ENCODE assay signal across 11 cellular contexts in genomic region chr5:65126192-65126591, GRCh38.
DNase-seq lines count a peak whose midpoint lies in the region; ATAC-seq, FAIRE-seq and TF ChIP-seq lines count a peak whose summit lies in the region.
"Had no signal": no experiment of that assay in that cellular context is flagged by ENCODE, and none has a peak within 500 bp of the region (broad histone marks: within the 10 kb centered on the region; RNA-seq: fewer than 3 reads in every experiment).

No MANE protein-coding gene starts in this region.

- FAIRE-seq in HTR-8/SVneo (lab: Jason Lieb, UNC) = no peak

- TF ChIP-seq POLR2A in sigmoid colon (IDR thresholded peaks at IDR 0.05) = no peak

- H3K4me3 ChIP-seq in SJSA1 (no peak overlapping the region), fibroblast of pulmonary artery (replicated peaks; ENCODE audit: low read depth, low read length) (no peak overlapping the region), sigmoid colon (no peak overlapping the region)

- 0 out of 2 replicates have a peak, but pooled peaks cover 2% of the 10 kb centered on the region for H3K9me3 ChIP-seq in SJSA1 (replicated peaks)
- H3K9me3 ChIP-seq in sigmoid colon = no peaks in the 10 kb centered on the region

- no peak for TF ChIP-seq EP300 in sigmoid colon (IDR thresholded peaks at IDR 0.05)

- TF ChIP-seq CTCF in fibroblast of pulmonary artery (IDR thresholded peaks at IDR 0.05; ENCODE audit: low read length, missing control alignments) (no peak), sigmoid colon (IDR thresholded peaks at IDR 0.05) (no peak)

- DNase-seq in M059J (ENCODE audit: low read depth) = peak; percentile 72
- DNase-seq in SJSA1 (ENCODE audit: low read depth in 1 of 2, low spot score in 2 of 2) = peak in 1 of 2 experiments; percentile 15
- DNase-seq in fibroblast of pulmonary artery (ENCODE audit: low read depth) = peak; percentile 56
- DNase-seq in sigmoid colon = no peak
- no peak for DNase-seq in glomerular visceral epithelial cell (ENCODE audit: extremely low spot score)
- no peak for DNase-seq in HTR-8/SVneo (ENCODE audit: insufficient read length, low spot score)
- DNase-seq: activated CD4-positive, alpha-beta T cell treated with anti-CD3 and anti-CD28 coated beads, Interleukin-2, amount 50 U/mL, for 1 hour; activated effector memory CD4-positive, alpha-beta T cell treated with anti-CD3 and anti-CD28 coated beads, Interleukin-2, amount 50 U/mL, for 16 hours; NCI-H2029 had no signal

- H3K36me3 ChIP-seq in SJSA1 = no peaks in the 10 kb centered on the region
- no peaks in the 10 kb centered on the region for H3K36me3 ChIP-seq in sigmoid colon

- ATAC-seq in GM18519 (IDR thresholded peaks at IDR 0.05; ENCODE audit: low FRiP score, unreplicated experiment) (no peak), HG03571 (IDR thresholded peaks at IDR 0.05; ENCODE audit: unreplicated experiment) (no peak)

- 59 to 62% methylated on average over 8 of the region's 8 CpGs for WGBS in sigmoid colon, 2 donors

- no peaks in the 10 kb centered on the region for H3K27me3 ChIP-seq in SJSA1 (replicated peaks)
- H3K27me3 ChIP-seq in sigmoid colon = no peaks in the 10 kb centered on the region

- intact Hi-C loops in sigmoid colon (cut with DNase I) = no loop called here

- H3K27ac ChIP-seq in SJSA1 (0 out of 2 replicates have a peak overlapping the region, but pooled peaks have one; percentile 70), sigmoid colon (peak overlapping the region; percentile 56 to 79 (median 60))

- H3K4me1 ChIP-seq in SJSA1 (replicated peaks) (peaks cover 30% of the 10 kb centered on the region), sigmoid colon (peaks cover 0 to 33% (median 30%) of the 10 kb centered on the region in 4 donors)

Comparison
In these comparisons a context has a peak if more than half of its experiments do, and no peak if none do; other contexts are left out.
1. DNase-seq: peak in M059J (single experiment) and fibroblast of pulmonary artery (single experiment); none in sigmoid colon (single experiment), glomerular visceral epithelial cell (single experiment) and HTR-8/SVneo (single experiment).